8 cellular contexts compared by ENCODE assay signal in genomic region chr3:43759297-43759782, GRCh38.
DNase-seq lines count a peak whose midpoint lies in the region; ATAC-seq and TF ChIP-seq lines count a peak whose summit lies in the region.
"Had no signal": no experiment of that assay in that cellular context is flagged by ENCODE, and none has a peak within 500 bp of the region (broad histone marks: within the 10 kb centered on the region; RNA-seq: fewer than 3 reads in every experiment).

No MANE protein-coding gene starts in this region.

- peak; percentile 17 for TF ChIP-seq CTCF in GM12864 (IDR thresholded peaks at IDR 0.05; ENCODE audit: low read depth, low read length, missing control alignments)
- peak; percentile 29; the same call in 1 of the 2 replicates for TF ChIP-seq CTCF in OCI-LY1 (IDR thresholded peaks at IDR 0.05; ENCODE audit: low read length)

- no peaks in the 10 kb centered on the region for H3K9me3 ChIP-seq in OCI-LY1 (ENCODE audit: low read length)
- H3K9me3 ChIP-seq: neutrophil had no signal

- ATAC-seq in HG03139 (IDR thresholded peaks at IDR 0.05; ENCODE audit: unreplicated experiment) = no peak

- H3K36me3 ChIP-seq in OCI-LY1 (ENCODE audit: insufficient read depth, low read length) = no peaks in the 10 kb centered on the region
- H3K36me3 ChIP-seq: neutrophil had no signal

- no peaks in the 10 kb centered on the region for H3F3A ChIP-seq in OCI-LY1 (ENCODE audit: insufficient read depth, low read length)

- H3K27ac ChIP-seq in OCI-LY1 (ENCODE audit: low read depth, low read length, poor library complexity, severe bottlenecking) = no peak overlapping the region
- H3K27ac ChIP-seq: neutrophil had no signal

- H3K4me2 ChIP-seq in OCI-LY1 (ENCODE audit: low read length) = no peak overlapping the region

- H3K27me3 ChIP-seq in OCI-LY1 (ENCODE audit: insufficient read depth, low read length) = no peaks in the 10 kb centered on the region
- H3K27me3 ChIP-seq: neutrophil had no signal

- no peaks in the 10 kb centered on the region for H3K9me2 ChIP-seq in OCI-LY1 (ENCODE audit: low read depth, low read length)

- H3K79me2 ChIP-seq in OCI-LY1 (ENCODE audit: insufficient read depth, low read length) = no peaks in the 10 kb centered on the region

- H3K9ac ChIP-seq in OCI-LY1 (ENCODE audit: low read length) = no peak overlapping the region

- H3K4me3 ChIP-seq in GM12864 (ENCODE audit: low read depth, low read length) (no peak overlapping the region), OCI-LY1 (ENCODE audit: low read depth, low read length, poor library complexity, severe bottlenecking) (no peak overlapping the region)

- DNase-seq in GM12864 (ENCODE audit: low read depth) (no peak), fibroblast of gingiva (ENCODE audit: low read depth) (peak; percentile 38), pons (ENCODE audit: low spot score) (peak; percentile 49), NCI-H345 treated with DMSO at 0.1 percent for 48 hours (lab: John Stamatoyannopoulos, UW; ENCODE audit: unreplicated experiment) (no peak), NCI-H1694 treated with DMSO at 0.1 percent for 48 hours (lab: John Stamatoyannopoulos, UW) (no peak)

- H3K4me1 ChIP-seq in OCI-LY1 (ENCODE audit: insufficient read depth, low read length, severe bottlenecking) = no peaks in the 10 kb centered on the region

- no peak overlapping the region for H2AFZ ChIP-seq in OCI-LY1 (ENCODE audit: low read length)

- H4K20me1 ChIP-seq in OCI-LY1 (ENCODE audit: insufficient read depth, low read length) = no peaks in the 10 kb centered on the region

Comparison
In these comparisons a context has a peak if more than half of its experiments do, and no peak if none do; other contexts are left out.
1. DNase-seq: peak in fibroblast of gingiva (single experiment) and pons (single experiment); none in GM12864 (single experiment), NCI-H345 treated with DMSO at 0.1 percent for 48 hours (single experiment) and NCI-H1694 treated with DMSO at 0.1 percent for 48 hours (single experiment).